In genomic region chr17:78873519-78874340, GRCh38 we compare ENCODE assay signal across 1 cellular context.
A peak's percentile ranks its signal among the peaks of the same experiment; 100 is the strongest.
TF ChIP-seq lines count a peak whose summit lies in the region.

No MANE protein-coding gene starts in this region.

TF ChIP-seq in SK-N-SH, 30 proteins besides CTCF, POLR2A, EP300 and RAD21 (continued from another document):
- TF ChIP-seq, protein P1, sequence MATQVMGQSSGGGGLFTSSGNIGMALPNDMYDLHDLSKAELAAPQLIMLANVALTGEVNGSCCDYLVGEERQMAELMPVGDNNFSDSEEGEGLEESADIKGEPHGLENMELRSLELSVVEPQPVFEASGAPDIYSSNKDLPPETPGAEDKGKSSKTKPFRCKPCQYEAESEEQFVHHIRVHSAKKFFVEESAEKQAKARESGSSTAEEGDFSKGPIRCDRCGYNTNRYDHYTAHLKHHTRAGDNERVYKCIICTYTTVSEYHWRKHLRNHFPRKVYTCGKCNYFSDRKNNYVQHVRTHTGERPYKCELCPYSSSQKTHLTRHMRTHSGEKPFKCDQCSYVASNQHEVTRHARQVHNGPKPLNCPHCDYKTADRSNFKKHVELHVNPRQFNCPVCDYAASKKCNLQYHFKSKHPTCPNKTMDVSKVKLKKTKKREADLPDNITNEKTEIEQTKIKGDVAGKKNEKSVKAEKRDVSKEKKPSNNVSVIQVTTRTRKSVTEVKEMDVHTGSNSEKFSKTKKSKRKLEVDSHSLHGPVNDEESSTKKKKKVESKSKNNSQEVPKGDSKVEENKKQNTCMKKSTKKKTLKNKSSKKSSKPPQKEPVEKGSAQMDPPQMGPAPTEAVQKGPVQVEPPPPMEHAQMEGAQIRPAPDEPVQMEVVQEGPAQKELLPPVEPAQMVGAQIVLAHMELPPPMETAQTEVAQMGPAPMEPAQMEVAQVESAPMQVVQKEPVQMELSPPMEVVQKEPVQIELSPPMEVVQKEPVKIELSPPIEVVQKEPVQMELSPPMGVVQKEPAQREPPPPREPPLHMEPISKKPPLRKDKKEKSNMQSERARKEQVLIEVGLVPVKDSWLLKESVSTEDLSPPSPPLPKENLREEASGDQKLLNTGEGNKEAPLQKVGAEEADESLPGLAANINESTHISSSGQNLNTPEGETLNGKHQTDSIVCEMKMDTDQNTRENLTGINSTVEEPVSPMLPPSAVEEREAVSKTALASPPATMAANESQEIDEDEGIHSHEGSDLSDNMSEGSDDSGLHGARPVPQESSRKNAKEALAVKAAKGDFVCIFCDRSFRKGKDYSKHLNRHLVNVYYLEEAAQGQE (IDR thresholded peaks at IDR 0.05; ENCODE audit: low read depth, low read length): peak; percentile 42; the same call in 1 of the 2 replicates
- peak; percentile 93 for TF ChIP-seq GATA2 (CRISPR knock-in tag; IDR thresholded peaks at IDR 0.05)
- no peak for TF ChIP-seq RFX5 (IDR thresholded peaks at IDR 0.05; ENCODE audit: low read length)
- peak; percentile 75; the same call in 1 of the 2 replicates for TF ChIP-seq RCOR1 (IDR thresholded peaks at IDR 0.05; ENCODE audit: low read length)
- TF ChIP-seq FOSL2 (IDR thresholded peaks at IDR 0.05; ENCODE audit: borderline replicate concordance, low read depth): peak; percentile 68; the same call in 1 of the 2 replicates
- TF ChIP-seq TCF12 (IDR thresholded peaks at IDR 0.05): peak; percentile 98
- TF ChIP-seq IRF3 (IDR thresholded peaks at IDR 0.05; ENCODE audit: low read depth, low read length): no peak
- TF ChIP-seq FOXJ3 (CRISPR knock-in tag; IDR thresholded peaks at IDR 0.05): no peak
- TF ChIP-seq RXRA (IDR thresholded peaks at IDR 0.05; ENCODE audit: borderline replicate concordance, low read depth): peak; percentile 81; the same call in 1 of the 2 replicates
- TF ChIP-seq JUND (IDR thresholded peaks at IDR 0.05): peak; percentile 77
- no peak; the same call in 1 of the 2 replicates for TF ChIP-seq YY1 (IDR thresholded peaks at IDR 0.05; ENCODE audit: low read depth)
- peak; percentile 97 for TF ChIP-seq NFIC (IDR thresholded peaks at IDR 0.05; ENCODE audit: borderline replicate concordance)
- TF ChIP-seq, protein P2, sequence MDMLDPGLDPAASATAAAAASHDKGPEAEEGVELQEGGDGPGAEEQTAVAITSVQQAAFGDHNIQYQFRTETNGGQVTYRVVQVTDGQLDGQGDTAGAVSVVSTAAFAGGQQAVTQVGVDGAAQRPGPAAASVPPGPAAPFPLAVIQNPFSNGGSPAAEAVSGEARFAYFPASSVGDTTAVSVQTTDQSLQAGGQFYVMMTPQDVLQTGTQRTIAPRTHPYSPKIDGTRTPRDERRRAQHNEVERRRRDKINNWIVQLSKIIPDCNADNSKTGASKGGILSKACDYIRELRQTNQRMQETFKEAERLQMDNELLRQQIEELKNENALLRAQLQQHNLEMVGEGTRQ (IDR thresholded peaks at IDR 0.05; ENCODE audit: borderline replicate concordance, low read depth, low read length): no peak
- TF ChIP-seq MEF2A (IDR thresholded peaks at IDR 0.05; ENCODE audit: borderline replicate concordance, low read depth): peak; percentile 99
- TF ChIP-seq EZH2phosphoT487 (IDR thresholded peaks at IDR 0.05; ENCODE audit: borderline replicate concordance, low read depth): no peak
- TF ChIP-seq TEAD4 (IDR thresholded peaks at IDR 0.05; ENCODE audit: borderline replicate concordance, insufficient read depth): peak; percentile 74; the same call in 1 of the 2 replicates
- TF ChIP-seq GABPA (IDR thresholded peaks at IDR 0.05; ENCODE audit: low read depth): no peak
